ENCODE assay signal across 17 cellular contexts in genomic region chr7:81857385-81857784, GRCh38.
DNase-seq lines count a peak whose midpoint lies in the region; FAIRE-seq and TF ChIP-seq lines count a peak whose summit lies in the region.
"Had no signal": no experiment of that assay in that cellular context is flagged by ENCODE, and none has a peak within 500 bp of the region (broad histone marks: within the 10 kb centered on the region; RNA-seq: fewer than 3 reads in every experiment).

No MANE protein-coding gene starts in this region.

- H2BK120ac ChIP-seq in mesendoderm (ENCODE audit: low read depth, low read length) = no peak overlapping the region

- H3K79me2 ChIP-seq in mesendoderm (ENCODE audit: control insufficient read depth, insufficient read depth, low read length) = no peaks in the 10 kb centered on the region

- H3K27me3 ChIP-seq in mesendoderm (ENCODE audit: insufficient read depth, low read length, poor library complexity) = no peaks in the 10 kb centered on the region

- no peak overlapping the region for H3K4me2 ChIP-seq in mesendoderm (ENCODE audit: low read length)
- H3K4me2 ChIP-seq: SK-N-SH had no signal

- TF ChIP-seq CTCF in epithelial cell of esophagus (IDR thresholded peaks at IDR 0.05; ENCODE audit: insufficient read depth, low read depth, low read length, missing control alignments) = no peak
- no peak for TF ChIP-seq CTCF in RWPE1 (conservative IDR thresholded peaks at IDR 0.05; ENCODE audit: low read depth)

- H3K27ac ChIP-seq in mesendoderm (ENCODE audit: low read depth, low read length) (no peak overlapping the region), RWPE1 (no peak overlapping the region)

- H3K9ac ChIP-seq in mesendoderm (ENCODE audit: low read length) = no peak overlapping the region
- H3K9ac ChIP-seq: SK-N-SH had no signal

- POLR2A ChIA-PET in RWPE1 (lab: Yijun Ruan, JAX; ENCODE audit: low non-redundant PET) = no interaction called here

- peak; percentile 25 for DNase-seq in ELR (ENCODE audit: low read depth)
- peak; percentile 42 for DNase-seq in RCC 7860 (ENCODE audit: low spot score)
- peak; percentile 27 for DNase-seq in epithelial cell of esophagus (ENCODE audit: low read depth)
- peak; percentile 44 for DNase-seq in mesendoderm
- no peak for DNase-seq in SKM-1 (lab: John Stamatoyannopoulos, UW; ENCODE audit: unreplicated experiment)
- no peak for DNase-seq in amniotic stem cell (lab: John Stamatoyannopoulos, UW)
- no peak for DNase-seq in RWPE1 (ENCODE audit: low spot score)
- no peak for DNase-seq in NCI-H187 treated with DMSO at 0.1 percent for 48 hours (lab: John Stamatoyannopoulos, UW)
- DNase-seq: AML-193, DMS79, Kasumi-1, NCI-H1436, NCI-H2227 treated with DMSO at 0.1 percent for 48 hours, NCI-H526, Right ventricle myocardium superior, SK-N-SH had no signal

- H3K4me1 ChIP-seq in mesendoderm (ENCODE audit: control insufficient read depth, low read depth, low read length) = no peaks in the 10 kb centered on the region

- H2AK5ac ChIP-seq in mesendoderm (ENCODE audit: low read length) = no peak overlapping the region

- H2BK5ac ChIP-seq in mesendoderm (ENCODE audit: low read length) = no peak overlapping the region

- H3K4me3 ChIP-seq in epithelial cell of esophagus (ENCODE audit: low read length) (no peak overlapping the region), mesendoderm (ENCODE audit: low read length) (no peak overlapping the region)

- no CpG with 5 or more reads among the region's 2 CpGs for WGBS in mesendoderm (ENCODE audit: extremely low coverage, insufficient coverage, low lambda C conversion rate)

- no peak for FAIRE-seq in RCC 7860 (lab: Jason Lieb, UNC)
- FAIRE-seq: H54 had no signal

- no peak overlapping the region for H3K18ac ChIP-seq in mesendoderm (ENCODE audit: low read length)

- no peaks in the 10 kb centered on the region for H3K79me1 ChIP-seq in mesendoderm (ENCODE audit: low read length)

- no peak overlapping the region for H3K23ac ChIP-seq in mesendoderm (ENCODE audit: low read length)

- no peaks in the 10 kb centered on the region for H3K36me3 ChIP-seq in mesendoderm (ENCODE audit: control insufficient read depth, insufficient read depth, low read length)

- H3K56ac ChIP-seq in mesendoderm (ENCODE audit: low read length) = no peak overlapping the region

- no peak overlapping the region for H4K8ac ChIP-seq in mesendoderm (ENCODE audit: low read depth, low read length)

- H4K5ac ChIP-seq in mesendoderm (ENCODE audit: low read length) = no peak overlapping the region

- H2BK15ac ChIP-seq in mesendoderm (replicated peaks; ENCODE audit: low read depth) = no peak overlapping the region

- no peak overlapping the region for H3K4ac ChIP-seq in mesendoderm (ENCODE audit: low read depth, low read length)

- CTCF ChIA-PET in RWPE1 (lab: Yijun Ruan, JAX) = no interaction called here

Comparison
In these comparisons a context has a peak if more than half of its experiments do, and no peak if none do; other contexts are left out.
1. DNase-seq: peak in ELR (single experiment), RCC 7860 (single experiment), epithelial cell of esophagus (single experiment) and mesendoderm (single experiment); none in SKM-1 (single experiment), amniotic stem cell (single experiment), RWPE1 (single experiment) and NCI-H187 treated with DMSO at 0.1 percent for 48 hours (single experiment).